25 cellular contexts compared by ENCODE assay signal in genomic region chr22:48838376-48838775, GRCh38.
"Had no signal": no experiment of that assay in that cellular context is flagged by ENCODE, and none has a peak within 500 bp of the region (broad histone marks: within the 10 kb centered on the region; RNA-seq: fewer than 3 reads in every experiment).

No MANE protein-coding gene starts in this region.

- H3K4me1 Mint-ChIP-seq: endodermal cell; stimulated activated memory B cell treated with anti-CD40 and anti-IgM and Interleukin-4, amounts not matched to agents 10 μg/mL and 1 μg/mL and 100 μg/mL, for 72 hours had no signal

- ATAC-seq: gastrocnemius medialis; left colon; natural killer cell; pancreas; sciatic nerve; stimulated activated naive CD8-positive, alpha-beta T cell treated with anti-CD3 and anti-CD28 coated beads, Interleukin-15, Interleukin-2, amounts not matched to agents 100 U/mL and 50 U/mL, for 24 hours had no signal

- H3K9me3 Mint-ChIP-seq: type B pancreatic cell had no signal

- H3K4me3 ChIP-seq: dorsolateral prefrontal cortex, gastrocnemius medialis, left ventricle myocardium inferior, lung, pancreas, smooth muscle cell, testis, tibial artery had no signal

- H3K27ac ChIP-seq: dorsolateral prefrontal cortex, epithelial cell of prostate, gastrocnemius medialis, left ventricle myocardium inferior, neutrophil, pancreas, testis, tibial artery had no signal

- H3K4me3 Mint-ChIP-seq: endodermal cell; memory B cell; natural killer cell; stimulated activated memory B cell treated with anti-CD40 and anti-IgM and Interleukin-4, amounts not matched to agents 10 μg/mL and 1 μg/mL and 100 μg/mL, for 72 hours; type B pancreatic cell had no signal

- DNase-seq: effector CD8-positive, alpha-beta T cell; endodermal cell; foreskin fibroblast; gastrocnemius medialis; kidney glomerular epithelial cell; left colon; left ventricle myocardium inferior; natural killer cell; stimulated activated CD4-positive, alpha-beta T cell treated with anti-CD3 and anti-CD28 coated beads, Interleukin-2, amount 100 ng/mL, for 24 hours; stimulated activated CD4-positive, alpha-beta T cell treated with anti-CD3 and anti-CD28 coated beads, Interleukin-4, amount 100 ng/mL, for 24 hours; stimulated activated naive CD8-positive, alpha-beta T cell treated with anti-CD3 and anti-CD28 coated beads, Interleukin-15, Interleukin-2, amounts not matched to agents 100 U/mL and 50 U/mL, for 24 hours; substantia nigra; testis had no signal

- H3K27me3 ChIP-seq: dorsolateral prefrontal cortex, gastrocnemius medialis, neutrophil, testis, tibial artery had no signal

- H3K27ac Mint-ChIP-seq: endodermal cell; memory B cell; natural killer cell; progenitor cell of endocrine pancreas; stimulated activated memory B cell treated with anti-CD40 and anti-IgM and Interleukin-4, amounts not matched to agents 10 μg/mL and 1 μg/mL and 100 μg/mL, for 72 hours; type B pancreatic cell had no signal

- H3K36me3 ChIP-seq: gastrocnemius medialis, left ventricle myocardium inferior, neutrophil, pancreas, tibial artery had no signal

- H3K9me3 ChIP-seq: gastrocnemius medialis, neutrophil, pancreas, testis, tibial artery had no signal

- H3K36me3 Mint-ChIP-seq: memory B cell; natural killer cell; stimulated activated memory B cell treated with anti-CD40 and anti-IgM and Interleukin-4, amounts not matched to agents 10 μg/mL and 1 μg/mL and 100 μg/mL, for 72 hours; type B pancreatic cell had no signal

- H3K4me1 ChIP-seq: gastrocnemius medialis, left ventricle myocardium inferior, pancreas, tibial artery had no signal
